ENCODE assay signal across 1 cellular context in genomic region chr12:49707127-49707811, GRCh38.
TF ChIP-seq lines count a peak whose summit lies in the region.

TSS of gene FMNL3 (minus strand) at chr12:49707405. CDS start at chr12:49707180, 225 bp downstream.

TF ChIP-seq in HepG2, 621 proteins besides CTCF, POLR2A, EP300 and RAD21 (continued from another document and continues in another):
- TF ChIP-seq ZBTB26 (CRISPR knock-in tag; IDR thresholded peaks at IDR 0.05; ENCODE audit: borderline replicate concordance) (peak; percentile 41; the same call in 1 of the 2 replicates), POGK (CRISPR knock-in tag; conservative IDR thresholded peaks at IDR 0.05) (peak; percentile 91), THAP7 (CRISPR knock-in tag; IDR thresholded peaks at IDR 0.05) (0 out of 2 replicates have a peak, but pooled peaks have one; percentile 47), ZNF770 (CRISPR knock-in tag; IDR thresholded peaks at IDR 0.05) (no peak), ZNF747 (CRISPR knock-in tag; IDR thresholded peaks at IDR 0.05; ENCODE audit: borderline replicate concordance) (peak; percentile 77; the same call in 1 of the 2 replicates), BHLHE40 (IDR thresholded peaks at IDR 0.05; ENCODE audit: low read length) (peak; percentile 79), SAFB2 (CRISPR knock-in tag; IDR thresholded peaks at IDR 0.05; ENCODE audit: borderline replicate concordance, low read depth) (no peak; the same call in 1 of the 2 replicates), HDAC1 (CRISPR knock-in tag; IDR thresholded peaks at IDR 0.05) (peak; percentile 51; the same call in 1 of the 2 replicates), ZKSCAN8 (CRISPR knock-in tag; IDR thresholded peaks at IDR 0.05; ENCODE audit: borderline replicate concordance) (no peak), ZNF407 (CRISPR knock-in tag; IDR thresholded peaks at IDR 0.05; ENCODE audit: not compliant biosample characterization) (no peak), AGO2 (optimal IDR thresholded peaks at IDR 0.05; ENCODE audit: low read depth, low read length) (no peak), EEA1 (CRISPR knock-in tag; IDR thresholded peaks at IDR 0.05; ENCODE audit: borderline replicate concordance) (0 out of 2 replicates have a peak, but pooled peaks have one; percentile 48), CENPX (CRISPR knock-in tag; IDR thresholded peaks at IDR 0.05) (no peak), ZNF138 (CRISPR knock-in tag; IDR thresholded peaks at IDR 0.05; ENCODE audit: low read depth) (peak; percentile 88; the same call in 1 of the 2 replicates), FIP1L1 (IDR thresholded peaks at IDR 0.05; ENCODE audit: borderline replicate concordance, insufficient read depth, low read depth, low read length) (no peak), STAG1 (CRISPR knock-in tag; IDR thresholded peaks at IDR 0.05) (peak; percentile 88), MAFF (IDR thresholded peaks at IDR 0.05; ENCODE audit: low read depth, low read length) (no peak), ZNF34 (CRISPR knock-in tag; IDR thresholded peaks at IDR 0.05; ENCODE audit: borderline replicate concordance) (no peak), NR3C1 (CRISPR knock-in tag; IDR thresholded peaks at IDR 0.05) (no peak), PHF5A (CRISPR knock-in tag; IDR thresholded peaks at IDR 0.05; ENCODE audit: low read depth, unreplicated experiment) (peak; percentile 56), SKI (IDR thresholded peaks at IDR 0.05; ENCODE audit: partially characterized antibody) (peak; percentile 14), NFIC (IDR thresholded peaks at IDR 0.05; ENCODE audit: low read length) (no peak), MYC (CRISPR knock-in tag; IDR thresholded peaks at IDR 0.05; ENCODE audit: borderline replicate concordance) (peak; percentile 87; the same call in 1 of the 2 replicates), ZNF841 (CRISPR knock-in tag; IDR thresholded peaks at IDR 0.05; ENCODE audit: borderline replicate concordance) (no peak; the same call in 1 of the 2 replicates), NR1H2 (CRISPR knock-in tag; IDR thresholded peaks at IDR 0.05; ENCODE audit: borderline replicate concordance, low read depth) (no peak), TFAP4 (IDR thresholded peaks at IDR 0.05; ENCODE audit: borderline replicate concordance, low read depth) (no peak; the same call in 1 of the 2 replicates), FOXP4 (CRISPR knock-in tag; IDR thresholded peaks at IDR 0.05) (peak; percentile 40; the same call in 1 of the 2 replicates), HNF4A (CRISPR knock-in tag; IDR thresholded peaks at IDR 0.05) (no peak), ZNF780A (CRISPR knock-in tag; IDR thresholded peaks at IDR 0.05) (0 out of 2 replicates have a peak, but pooled peaks have one; percentile 51), ZNF20 (CRISPR knock-in tag; IDR thresholded peaks at IDR 0.05) (no peak), GLMP (CRISPR knock-in tag; IDR thresholded peaks at IDR 0.05; ENCODE audit: borderline replicate concordance) (no peak), LBX2 (CRISPR knock-in tag; IDR thresholded peaks at IDR 0.05; ENCODE audit: borderline replicate concordance) (no peak), ZNF839 (CRISPR knock-in tag; IDR thresholded peaks at IDR 0.05; ENCODE audit: borderline replicate concordance) (peak; percentile 86; the same call in 1 of the 2 replicates), ZNF616 (CRISPR knock-in tag; IDR thresholded peaks at IDR 0.05; ENCODE audit: low read depth) (no peak), SUZ12 (IDR thresholded peaks at IDR 0.05; ENCODE audit: low read depth, low read length) (no peak), DR1 (CRISPR knock-in tag; IDR thresholded peaks at IDR 0.05) (no peak)
